In the genomic region with DNA sequence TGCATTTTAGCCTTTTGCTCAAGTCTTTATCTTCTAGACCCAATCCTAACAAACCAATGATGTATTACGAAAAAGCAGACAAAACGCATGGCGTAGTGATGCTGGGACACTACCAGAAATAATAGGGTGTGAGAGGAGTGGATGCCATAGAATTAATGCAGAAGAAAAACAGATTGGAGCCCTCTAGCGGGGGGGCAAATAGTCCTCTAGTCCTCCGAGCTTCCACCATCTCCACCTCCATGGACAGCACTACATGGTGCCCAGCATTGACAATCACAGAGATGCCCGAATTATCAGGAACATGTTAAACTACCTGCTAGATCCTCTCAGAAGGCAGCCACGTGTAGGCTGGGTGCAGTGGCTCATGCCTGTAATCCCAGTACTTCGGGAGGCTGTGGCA, we compare ENCODE assay signal across 24 cellular contexts. TPM values are rescaled to one million over a fixed set of nuclear protein-coding genes. Genes with fewer than 3 reads are reported as not detected.
DNase-seq lines count a peak whose midpoint lies in the region; ATAC-seq, FAIRE-seq and TF ChIP-seq lines count a peak whose summit lies in the region.
"Had no signal": no experiment of that assay in that cellular context is flagged by ENCODE, and none has a peak within 500 bp of the region (broad histone marks: within the 10 kb centered on the region; RNA-seq: fewer than 3 reads in every experiment).

No MANE protein-coding gene starts in this region.

- CTCF ChIA-PET in HepG2 (lab: Yijun Ruan, JAX; ENCODE audit: low intra/inter-chr PET ratio, low total read pairs) = no interaction called here

- intact Hi-C loops in HepG2 (cut with micrococcal nuclease; ENCODE audit: unreplicated experiment) (loop anchor here (10.0 kb wide), 1 partner anchor 175 kb away; the partner anchor contains the start of gene GREB1), right lobe of liver (cut with DNase I) (no loop called here), upper lobe of right lung (cut with DNase I) (no loop called here)

- H3K4me1 ChIP-seq in HepG2 (ENCODE audit: insufficient read depth, low read length) (peaks cover 86% of the 10 kb centered on the region), right lobe of liver (peaks cover 0 to 18% (median 7%) of the 10 kb centered on the region in 4 donors), upper lobe of right lung (peaks cover 22% of the 10 kb centered on the region)
- H3K4me1 ChIP-seq: BE2C had no signal

- H2AFZ ChIP-seq in HepG2 (ENCODE audit: low read length) = no peak overlapping the region
- H2AFZ ChIP-seq: GM23338 had no signal

- no peak for TF ChIP-seq RAD21 in HepG2 (CRISPR knock-in tag; IDR thresholded peaks at IDR 0.05)

- in situ Hi-C loops in HepG2 (cut with HindIII; ENCODE audit: extremely low pct_ligation_motif_present, low pct_unique_long_range_greater_than_20kb) = no loop called here

- H3K27me3 ChIP-seq in HepG2 (ENCODE audit: control insufficient read depth in 1 of 2, insufficient read depth in 2 of 2, low read length in 2 of 2) = no peaks in the 10 kb centered on the region; a peak in 1 of 5 replicates
- no peaks in the 10 kb centered on the region for H3K27me3 ChIP-seq in right lobe of liver
- no peaks in the 10 kb centered on the region for H3K27me3 ChIP-seq in upper lobe of right lung
- H3K27me3 ChIP-seq: BE2C; BLaER1 treated with 17β-estradiol and CSF1 and Interleukin-3, amounts not matched to agents 10 nM and 100 nM had no signal

- H4K20me1 ChIP-seq in HepG2 (ENCODE audit: insufficient read depth, low read length) = no peaks in the 10 kb centered on the region
- H4K20me1 ChIP-seq: BLaER1 treated with 17β-estradiol and CSF1 and Interleukin-3, amounts not matched to agents 10 nM and 100 nM had no signal

- H3K4me2 ChIP-seq in HepG2 (ENCODE audit: low read depth, low read length) = peak overlapping the region; percentile 16; the same call in 1 of the 2 replicates
- H3K4me2 ChIP-seq: BLaER1 treated with 17β-estradiol and CSF1 and Interleukin-3, amounts not matched to agents 10 nM and 100 nM; GM23338 had no signal

- peaks cover 67% of the 10 kb centered on the region for H3K79me2 ChIP-seq in HepG2 (ENCODE audit: insufficient read depth, low read length)

- no peak for FAIRE-seq in HepG2 (lab: Jason Lieb, UNC)
- FAIRE-seq: A204.1, D721Med, GM12878, GM19239 had no signal

- no peak for DNase-seq in HepG2 (ENCODE audit: low spot score)
- DNase-seq in right lobe of liver = no peak
- no peak for DNase-seq in SK-N-MC (ENCODE audit: low read depth, low spot score)
- peak; percentile 50 for DNase-seq in coronary artery (ENCODE audit: low spot score)
- DNase-seq in upper lobe of right lung = no peak
- DNase-seq in NAMALWA (ENCODE audit: low spot score) = no peak
- DNase-seq: BE2C; CD4-positive, alpha-beta T cell; CD8-positive, alpha-beta memory T cell; DMS 273 treated with DMSO at 0.1 percent for 48 hours; DMS79; EL; GDM1; H9 had no signal

- TF ChIP-seq CTCF in HepG2 (CRISPR knock-in tag; IDR thresholded peaks at IDR 0.05) = no peak
- no peak for TF ChIP-seq CTCF in right lobe of liver (IDR thresholded peaks at IDR 0.05)
- no peak for TF ChIP-seq CTCF in coronary artery (IDR thresholded peaks at IDR 0.05)
- no peak for TF ChIP-seq CTCF in upper lobe of right lung (IDR thresholded peaks at IDR 0.05)

- no TSS peak for BruUV-seq in HepG2 (replicated peaks; lab: Mats Ljungman, UMichigan)

- TF ChIP-seq POLR2A in HepG2 (IDR thresholded peaks at IDR 0.05; ENCODE audit: insufficient read depth in 1 of 2, low read depth in 2 of 2, low read length in 2 of 2) = no peak
- no peak for TF ChIP-seq POLR2A in right lobe of liver (IDR thresholded peaks at IDR 0.05)

- POLR2A ChIA-PET in HepG2 (lab: Yijun Ruan, JAX) = interaction anchor here (1.3 to 9.7 kb wide), 2 partner anchors 9 to 17 kb away, joined by 3 to 465 read pairs; partner anchors contain the start of gene ROCK2

- WGBS in HepG2 (ENCODE audit: low lambda C conversion rate) = 90% methylated on average over 8 of the region's 8 CpGs
- 81% methylated on average over 5 of the region's 8 CpGs for WGBS in right lobe of liver (ENCODE audit: insufficient coverage, low coverage, low lambda C conversion rate, missing lambda C conversion rate)

- H3K27ac ChIP-seq in HepG2 (ENCODE audit: extremely low read length, insufficient read depth, low read length) (peak overlapping the region; percentile 45), right lobe of liver (no peak overlapping the region), SK-N-MC (peak overlapping the region; percentile 74), coronary artery (no peak overlapping the region), upper lobe of right lung (no peak overlapping the region)
- H3K27ac ChIP-seq: 22Rv1; BLaER1 treated with 17β-estradiol and CSF1 and Interleukin-3, amounts not matched to agents 10 nM and 100 nM had no signal

- H3K9me3 ChIP-seq in HepG2 (ENCODE audit: low read length) (no peaks in the 10 kb centered on the region), right lobe of liver (no peaks in the 10 kb centered on the region), SK-N-MC (ENCODE audit: low read depth, low read length) (no peaks in the 10 kb centered on the region), upper lobe of right lung (no peaks in the 10 kb centered on the region)
- H3K9me3 ChIP-seq: BE2C; BLaER1 treated with 17β-estradiol and CSF1 and Interleukin-3, amounts not matched to agents 10 nM and 100 nM had no signal

- ATAC-seq in HepG2 = no peak
- ATAC-seq in right lobe of liver = no peak
- ATAC-seq in upper lobe of right lung = no peak
- ATAC-seq in HG03139 (IDR thresholded peaks at IDR 0.05; ENCODE audit: unreplicated experiment) = no peak
- no peak for ATAC-seq in GM21390 (IDR thresholded peaks at IDR 0.05; ENCODE audit: unreplicated experiment)
- ATAC-seq: GM12878, GM23338, HCT116 had no signal

- no peak for TF ChIP-seq EP300 in HepG2 (IDR thresholded peaks at IDR 0.05; ENCODE audit: low read depth in 2 of 2, low read length in 2 of 2)
- TF ChIP-seq EP300 in HepG2 (CRISPR knock-in tag; IDR thresholded peaks at IDR 0.05; ENCODE audit: borderline replicate concordance) = no peak

- H3K4me3 ChIP-seq in HepG2 (replicated peaks in 1 of 3; ENCODE audit: insufficient read depth in 1 of 3, low read depth in 2 of 3, low read length in 3 of 3) (no peak overlapping the region), right lobe of liver (no peak overlapping the region), SK-N-MC (no peak overlapping the region), coronary artery (no peak overlapping the region), upper lobe of right lung (no peak overlapping the region)
- H3K4me3 ChIP-seq: BLaER1 treated with 17β-estradiol and CSF1 and Interleukin-3, amounts not matched to agents 10 nM and 100 nM; GM12878; GM23338 had no signal

- peaks cover 0 to 10% of the 10 kb centered on the region in 2 experiments; a peak in 3 of 5 replicates for H3K36me3 ChIP-seq in HepG2 (replicated peaks in 1 of 2; ENCODE audit: control insufficient read depth in 1 of 2, insufficient read depth in 2 of 2, low read length in 2 of 2)
- H3K36me3 ChIP-seq in right lobe of liver = no peaks in the 10 kb centered on the region
- H3K36me3 ChIP-seq in SK-N-MC (ENCODE audit: insufficient read depth, low read length) = no peaks in the 10 kb centered on the region
- no peaks in the 10 kb centered on the region for H3K36me3 ChIP-seq in upper lobe of right lung
- H3K36me3 ChIP-seq: BE2C; BLaER1 treated with 17β-estradiol and CSF1 and Interleukin-3, amounts not matched to agents 10 nM and 100 nM had no signal

- H3K9ac ChIP-seq in HepG2 (ENCODE audit: insufficient read depth, low read depth, low read length) = peak overlapping the region; percentile 1; the same call in 1 of the 2 replicates
- no peak overlapping the region for H3K9ac ChIP-seq in SK-N-MC (ENCODE audit: insufficient read length)
- H3K9ac ChIP-seq: BLaER1 treated with 17β-estradiol and CSF1 and Interleukin-3, amounts not matched to agents 10 nM and 100 nM had no signal

TF ChIP-seq in HepG2, 621 proteins besides CTCF, POLR2A, EP300 and RAD21 (continues in another document):
- TF ChIP-seq POLR2AphosphoS5 (IDR thresholded peaks at IDR 0.05; ENCODE audit: low read depth, low read length) (peak; percentile 18; the same call in 1 of the 2 replicates), SYNCRIP (IDR thresholded peaks at IDR 0.05; ENCODE audit: insufficient read depth, low read depth, low read length) (no peak), HNF4A (CRISPR knock-in tag; IDR thresholded peaks at IDR 0.05) (0 out of 2 replicates have a peak, but pooled peaks have one; percentile 36), RBFOX2 (IDR thresholded peaks at IDR 0.05; ENCODE audit: low read depth, low read length) (peak; percentile 13; the same call in 1 of the 2 replicates), GATAD2A (CRISPR knock-in tag; IDR thresholded peaks at IDR 0.05) (0 out of 2 replicates have a peak, but pooled peaks have one; percentile 12)

RNA-seq across cellular contexts. Expression of gene ROCK2, which starts 15.4 kb away (rescaled TPM):
- total RNA-seq in HepG2 (2016; rRNA removed; fragmentation: Illumina TruSeq; extraction: Trizol) = 119 and 174 TPM in 2 replicates
- total RNA-seq in HepG2 (2016; cell fraction: cytosol; rRNA removed; fragmentation: Illumina TruSeq; extraction: Trizol; ENCODE audit: low read depth) = 13.0 and 13.5 TPM in 2 replicates
- total RNA-seq in HepG2 (2016; cell fraction: insoluble cytoplasmic fraction; rRNA removed; fragmentation: Illumina TruSeq; extraction: Trizol) = 112 and 164 TPM in 2 replicates
- total RNA-seq in HepG2 (2016; cell fraction: membrane; rRNA removed; fragmentation: Illumina TruSeq; extraction: Trizol) = 35.2 and 39.5 TPM in 2 replicates
- total RNA-seq in HepG2 (2016; cell fraction: nucleus; rRNA removed; fragmentation: Illumina TruSeq; extraction: Trizol) = 134 and 149 TPM in 2 replicates
- 31.9 and 38.1 TPM in 2 replicates for polyA plus RNA-seq in HepG2 (2011; rRNA removed)
- polyA plus RNA-seq in HepG2 (2011; cell fraction: cytosol; rRNA removed) = 14.6 and 24.9 TPM in 2 replicates
- polyA plus RNA-seq in HepG2 (2011; cell fraction: nucleus; rRNA removed) = 19.3 and 29.4 TPM in 2 replicates
- 62.4 and 98.0 TPM in 2 replicates for polyA plus RNA-seq in HepG2 (2012)
- polyA plus RNA-seq in HepG2 (2016; cell fraction: cytosol; fragmentation: Illumina TruSeq; extraction: Trizol; ENCODE audit: low read depth) = 1.6 and 1.8 TPM in 2 replicates
- polyA plus RNA-seq in HepG2 (2016; cell fraction: insoluble cytoplasmic fraction; fragmentation: Illumina TruSeq; extraction: Trizol; ENCODE audit: low read depth) = 87.7 and 90.4 TPM in 2 replicates
- polyA plus RNA-seq in HepG2 (2016; cell fraction: membrane; fragmentation: Illumina TruSeq; extraction: Trizol; ENCODE audit: low read depth) = 6.9 and 8.4 TPM in 2 replicates
- 77.5 and 87.9 TPM in 2 replicates for polyA plus RNA-seq in HepG2 (2016; cell fraction: nucleus; fragmentation: Illumina TruSeq; extraction: Trizol; ENCODE audit: insufficient read depth, low read depth)
- polyA minus RNA-seq in HepG2 (2011; rRNA and poly(A)+ RNA removed; ENCODE audit: low replicate concordance) = 17.3 and 25.8 TPM in 2 replicates
- 82.6 and 95.3 TPM in 2 replicates for polyA minus RNA-seq in HepG2 (2011; cell fraction: cytosol; rRNA and poly(A)+ RNA removed)
- 275 and 284 TPM in 2 replicates for polyA minus RNA-seq in HepG2 (2011; cell fraction: nucleus; rRNA and poly(A)+ RNA removed)
- total RNA-seq in right lobe of liver = 10 to 100 TPM; 11.6 to 23.9 (median 19.8) TPM
- total RNA-seq in upper lobe of right lung = 63.5 TPM

Comparison
In these comparisons a context has a peak if more than half of its experiments do, and no peak if none do; other contexts are left out.
1. H3K27ac ChIP-seq: peak in HepG2 (single experiment) and SK-N-MC (single experiment); none in right lobe of liver (0 of 3), coronary artery (0 of 2) and upper lobe of right lung (single experiment).